8 cellular contexts compared by ENCODE assay signal in the genomic region with DNA sequence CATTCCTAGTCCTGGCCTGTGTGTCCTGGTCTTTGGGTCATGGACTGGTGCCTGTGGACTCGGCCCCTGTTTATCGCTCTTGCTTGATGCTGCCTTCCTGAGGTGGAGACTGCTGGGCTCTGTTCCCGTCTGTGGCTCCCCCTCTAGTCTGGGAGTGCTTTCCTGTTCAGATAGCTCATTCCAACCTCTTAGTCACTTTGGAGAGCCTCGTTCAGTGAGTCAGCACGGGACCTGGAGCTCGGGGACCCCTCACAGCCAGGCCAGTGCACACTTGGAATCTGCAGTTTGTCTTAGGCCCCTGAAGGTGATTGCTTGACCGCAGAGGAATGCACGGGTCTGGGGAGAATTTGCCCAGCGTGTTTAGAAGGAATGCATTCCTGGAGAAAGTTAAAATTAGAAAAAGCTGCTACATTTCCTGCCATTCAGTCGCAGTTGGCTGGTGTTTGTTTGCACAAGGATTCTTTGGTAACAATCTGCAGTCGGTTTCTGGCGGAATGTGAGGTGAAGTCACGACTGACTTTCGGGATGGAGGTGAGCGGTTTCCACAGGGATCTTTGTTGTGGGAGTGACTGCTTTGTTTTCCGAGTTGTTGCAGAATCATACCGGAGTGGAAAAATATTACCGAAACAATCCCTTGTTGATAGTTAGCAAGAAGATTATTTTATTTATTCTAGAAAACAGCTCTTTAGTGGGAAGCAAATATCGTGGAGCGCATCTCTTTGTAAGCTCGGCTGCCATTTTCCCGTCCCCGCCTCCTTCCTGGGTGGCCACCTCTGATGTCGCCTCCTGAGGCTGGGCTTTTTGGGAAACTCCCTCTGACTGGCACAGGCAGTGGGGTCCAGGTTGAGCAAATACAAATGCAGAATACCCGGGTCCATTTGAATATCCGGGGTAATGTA. TPM values are rescaled to one million over a fixed set of nuclear protein-coding genes. Genes with fewer than 3 reads are reported as not detected.
DNase-seq lines count a peak whose midpoint lies in the region; ATAC-seq and TF ChIP-seq lines count a peak whose summit lies in the region.

No MANE protein-coding gene starts in this region.

- no peaks in the 10 kb centered on the region for H3K36me3 Mint-ChIP-seq in activated CD4-positive, alpha-beta memory T cell treated with anti-CD3 and anti-CD28 coated beads, Interleukin-2, amount 10 ng/mL, durations not matched to agents 7 days and 5 days (ENCODE audit: low read depth)

- H3K9me3 Mint-ChIP-seq in activated CD4-positive, alpha-beta memory T cell treated with anti-CD3 and anti-CD28 coated beads, Interleukin-2, amount 10 ng/mL, durations not matched to agents 7 days and 5 days: no peaks in the 10 kb centered on the region

- ATAC-seq in right cardiac atrium (peak; percentile 89 to 95), GM21737 (IDR thresholded peaks at IDR 0.05; ENCODE audit: unreplicated experiment) (no peak)

- H3K27ac ChIP-seq in right cardiac atrium (ENCODE audit: low read length) (peak overlapping the region; percentile 85), skeletal muscle tissue (ENCODE audit: low read depth, low read length) (peak overlapping the region; percentile 80)

- H3K27me3 ChIP-seq in right cardiac atrium (ENCODE audit: control insufficient read depth, insufficient read depth) (no peaks in the 10 kb centered on the region), skeletal muscle tissue (ENCODE audit: control insufficient read depth in 3 of 3, insufficient read depth in 3 of 3, low read length in 3 of 3) (no peaks in the 10 kb centered on the region)

- H3K4me1 ChIP-seq in right cardiac atrium (ENCODE audit: control insufficient read depth, insufficient read depth, low read length) (peaks cover 20% of the 10 kb centered on the region), skeletal muscle tissue (ENCODE audit: control insufficient read depth in 3 of 3, insufficient read depth in 3 of 3, low read length in 3 of 3) (peaks cover 21 to 55% (median 30%) of the 10 kb centered on the region in 3 donors)

- CTCF ChIA-PET in activated CD4-positive, alpha-beta memory T cell treated with anti-CD3 and anti-CD28 coated beads, Interleukin-2, amount 10 ng/mL, durations not matched to agents 7 days and 5 days (lab: Charles Lee): no interaction called here

- no peak overlapping the region for H3K27ac Mint-ChIP-seq in activated CD4-positive, alpha-beta memory T cell treated with anti-CD3 and anti-CD28 coated beads, Interleukin-2, amount 10 ng/mL, durations not matched to agents 7 days and 5 days

- intact Hi-C loops in right cardiac atrium (cut with DNase I): no loop called here

- TF ChIP-seq CTCF in WI38 (IDR thresholded peaks at IDR 0.05; ENCODE audit: low read depth, low read length) (no peak), GM13976 (IDR thresholded peaks at IDR 0.05; ENCODE audit: borderline replicate concordance, control extremely low read depth, extremely low read depth, insufficient read depth, missing control alignments) (no peak)

- no peaks in the 10 kb centered on the region for H3K4me1 Mint-ChIP-seq in activated CD4-positive, alpha-beta memory T cell treated with anti-CD3 and anti-CD28 coated beads, Interleukin-2, amount 10 ng/mL, durations not matched to agents 7 days and 5 days

- H3K9me3 ChIP-seq in right cardiac atrium (ENCODE audit: control insufficient read depth, low read length) (no peaks in the 10 kb centered on the region), skeletal muscle tissue (ENCODE audit: control insufficient read depth in 3 of 3, low read length in 3 of 3) (peaks cover 0 to 3% (median 0%) of the 10 kb centered on the region in 3 donors)

- peak overlapping the region; percentile 34 for H3K4me3 ChIP-seq in WI38 (ENCODE audit: low read depth, low read length)
- peak overlapping the region; percentile 33 for H3K4me3 ChIP-seq in right cardiac atrium (ENCODE audit: low read length)
- H3K4me3 ChIP-seq in skeletal muscle tissue (ENCODE audit: low read length in 3 of 3): peak overlapping the region in 2 of 3 donors; percentile 9 to 43

- H3K9ac ChIP-seq in skeletal muscle tissue (ENCODE audit: low read depth in 1 of 3, low read length in 3 of 3): peak overlapping the region in 1 of 3 donors; percentile 61

- POLR2A ChIA-PET in activated CD4-positive, alpha-beta memory T cell treated with anti-CD3 and anti-CD28 coated beads, Interleukin-2, amount 10 ng/mL, durations not matched to agents 7 days and 5 days (lab: Charles Lee): no interaction called here

- no peaks in the 10 kb centered on the region for H3K27me3 Mint-ChIP-seq in activated CD4-positive, alpha-beta memory T cell treated with anti-CD3 and anti-CD28 coated beads, Interleukin-2, amount 10 ng/mL, durations not matched to agents 7 days and 5 days

- DNase-seq in HCEC 1CT (peak; percentile 99), right cardiac atrium (peak; percentile 85 to 91 (median 86)), NCI-H146 (lab: John Stamatoyannopoulos, UW) (no peak), GM13976 (ENCODE audit: low spot score) (no peak)
- no peak for DNase-seq in activated CD4-positive, alpha-beta memory T cell treated with anti-CD3 and anti-CD28 coated beads, Interleukin-2, amount 10 ng/mL, durations not matched to agents 7 days and 5 days

- WGBS in right cardiac atrium: 25% methylated on average over 26 of the region's 26 CpGs

- no peaks in the 10 kb centered on the region for H3K36me3 ChIP-seq in skeletal muscle tissue (ENCODE audit: control insufficient read depth in 3 of 3, insufficient read depth in 3 of 3, low read length in 3 of 3)

- H3K4me3 Mint-ChIP-seq in activated CD4-positive, alpha-beta memory T cell treated with anti-CD3 and anti-CD28 coated beads, Interleukin-2, amount 10 ng/mL, durations not matched to agents 7 days and 5 days: no peak overlapping the region

- in situ Hi-C loops in GM13976 (cut with MboI; ENCODE audit: low sequenced_read_pairs, unreplicated experiment): no loop called here

RNA-seq across cellular contexts. Expression of gene SH3BP4, which starts 29.6 kb away (rescaled TPM):
- total RNA-seq in right cardiac atrium (10 to 100 TPM; 18.4 to 32.0 (median 21.6) TPM), skeletal muscle tissue (8.9 TPM)
- polyA plus RNA-seq in right cardiac atrium: 12.3 TPM
- total RNA-seq in activated CD4-positive, alpha-beta memory T cell treated with anti-CD3 and anti-CD28 coated beads, Interleukin-2, amount 10 ng/mL, durations not matched to agents 7 days and 5 days: under 1 TPM in 1 of 2 experiments, not detected in 1; 0.08 TPM

Comparison
In these comparisons a context has a peak if more than half of its experiments do, and no peak if none do; other contexts are left out.
1. DNase-seq: peak in HCEC 1CT (single experiment) and right cardiac atrium (3 of 3); none in activated CD4-positive, alpha-beta memory T cell treated with anti-CD3 and anti-CD28 coated beads, Interleukin-2, amount 10 ng/mL, durations not matched to agents 7 days and 5 days (single experiment), NCI-H146 (single experiment) and GM13976 (single experiment).
2. Peak in every context shown above with its lines, with median percentiles within 50 percentile points of each other: H3K4me3 ChIP-seq.